Comparison of ENCODE assay signal across 27 cellular contexts in the genomic region with DNA sequence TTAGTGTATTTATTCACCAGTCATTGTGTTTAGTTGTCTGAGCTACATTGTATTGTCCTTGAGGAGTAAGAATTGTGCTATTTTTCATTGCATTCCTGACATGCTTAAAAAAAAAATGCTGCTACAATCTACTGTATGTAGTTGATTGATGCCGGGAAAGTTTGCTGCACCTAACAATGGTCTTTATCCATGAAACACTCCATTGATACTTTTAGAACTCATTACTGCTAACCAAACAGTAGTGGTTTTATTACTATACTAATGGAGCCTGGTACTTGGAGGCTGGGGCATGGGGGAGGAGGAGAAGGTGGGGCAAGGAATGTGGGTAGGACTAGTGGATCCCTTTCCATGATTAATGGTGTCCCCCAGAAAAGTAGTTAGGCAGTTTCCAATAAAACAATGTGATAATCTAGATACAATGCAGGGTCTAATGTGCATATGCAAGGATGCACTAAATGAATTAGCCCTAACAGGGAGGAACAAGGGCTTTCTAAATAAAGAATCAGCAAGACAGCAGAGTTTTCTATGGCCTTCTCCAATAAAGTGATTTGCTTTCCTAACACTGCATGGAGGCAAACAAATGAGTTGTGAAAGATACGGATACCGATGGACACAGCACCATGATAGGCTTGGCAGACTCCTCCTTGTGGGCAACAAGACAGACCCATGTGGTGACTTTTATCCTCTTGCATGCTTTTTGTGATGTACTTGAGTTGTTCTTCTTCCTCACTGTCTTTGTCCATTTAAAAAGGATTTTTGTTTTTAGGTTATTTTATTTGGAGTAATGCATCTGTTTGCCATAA.
DNase-seq lines count a peak whose midpoint lies in the region; ATAC-seq and TF ChIP-seq lines count a peak whose summit lies in the region.
"Had no signal": no experiment of that assay in that cellular context is flagged by ENCODE, and none has a peak within 500 bp of the region (broad histone marks: within the 10 kb centered on the region; RNA-seq: fewer than 3 reads in every experiment).

No MANE protein-coding gene starts in this region.

- H3K9me3 Mint-ChIP-seq in GM23338 (no peaks in the 10 kb centered on the region), WTC11 (no peaks in the 10 kb centered on the region), chondrocyte (ENCODE audit: low read depth) (no peaks in the 10 kb centered on the region)
- H3K9me3 Mint-ChIP-seq: effector memory CD8-positive, alpha-beta T cell; IgD-negative memory B cell; memory B cell; stimulated activated naive CD8-positive, alpha-beta T cell treated with anti-CD3 and anti-CD28 coated beads, Interleukin-15, Interleukin-2, amounts not matched to agents 100 ng/mL and 50 ng/mL, for 24 hours; T-helper 2 cell treated with Interferon-gamma antibody and Interleukin-4, amounts not matched to agents 5 μg/mL and 100 μg/mL, for 36 hours had no signal

- no peaks in the 10 kb centered on the region for H3K9me3 ChIP-seq in sigmoid colon
- H3K9me3 ChIP-seq: esophagus squamous epithelium, transverse colon had no signal

- intact Hi-C loops in sigmoid colon (cut with DNase I): no loop called here

- no peak for TF ChIP-seq EP300 in sigmoid colon (IDR thresholded peaks at IDR 0.05)

- 70 to 86% methylated on average over 3 of the region's 3 CpGs for WGBS in sigmoid colon, 2 donors

- H3K4me1 Mint-ChIP-seq in GM23338 (peaks cover 58% of the 10 kb centered on the region), WTC11 (peaks cover 65% of the 10 kb centered on the region), chondrocyte (ENCODE audit: low read depth) (peaks cover 41% of the 10 kb centered on the region)

- H3K4me1 ChIP-seq in GM23338 (ENCODE audit: insufficient read depth) (peaks cover 33% of the 10 kb centered on the region), sigmoid colon (peaks cover 0 to 25% (median 16%) of the 10 kb centered on the region in 4 donors)

- no peak for TF ChIP-seq POLR2A in sigmoid colon (IDR thresholded peaks at IDR 0.05)

- H3K79me2 ChIP-seq in GM23338 (replicated peaks; ENCODE audit: insufficient read depth): peaks cover 99% of the 10 kb centered on the region

- H3K4me2 ChIP-seq in GM23338: no peak overlapping the region

- H3K4me3 Mint-ChIP-seq in GM23338: no peak overlapping the region
- H3K4me3 Mint-ChIP-seq in WTC11: no peak overlapping the region
- no peak overlapping the region for H3K4me3 Mint-ChIP-seq in chondrocyte (ENCODE audit: unreplicated experiment)
- H3K4me3 Mint-ChIP-seq: effector memory CD8-positive, alpha-beta T cell; IgD-negative memory B cell; memory B cell; stimulated activated naive CD8-positive, alpha-beta T cell treated with anti-CD3 and anti-CD28 coated beads, Interleukin-15, Interleukin-2, amounts not matched to agents 100 ng/mL and 50 ng/mL, for 24 hours; T-helper 2 cell treated with Interferon-gamma antibody and Interleukin-4, amounts not matched to agents 5 μg/mL and 100 μg/mL, for 36 hours had no signal

- H3K4me3 ChIP-seq in GM23338: no peak overlapping the region
- no peak overlapping the region for H3K4me3 ChIP-seq in fibroblast of pulmonary artery (replicated peaks; ENCODE audit: low read depth, low read length)
- H3K4me3 ChIP-seq in sigmoid colon: no peak overlapping the region
- H3K4me3 ChIP-seq: esophagus squamous epithelium, transverse colon had no signal

- H4K20me1 ChIP-seq in GM23338 (replicated peaks; ENCODE audit: insufficient read depth): peaks cover 20% of the 10 kb centered on the region

- H3F3A ChIP-seq in GM23338 (replicated peaks; ENCODE audit: low read depth): no peaks in the 10 kb centered on the region

- no peaks in the 10 kb centered on the region for H3K27me3 ChIP-seq in GM23338 (ENCODE audit: insufficient read depth)
- no peaks in the 10 kb centered on the region for H3K27me3 ChIP-seq in sigmoid colon
- H3K27me3 ChIP-seq: brain microvascular endothelial cell, esophagus squamous epithelium, transverse colon had no signal

- no peak overlapping the region for H2AFZ ChIP-seq in GM23338

- H3K27ac ChIP-seq in GM23338 (ENCODE audit: low read depth): peak overlapping the region; percentile 16; the same call in 1 of the 2 replicates
- H3K27ac ChIP-seq in sigmoid colon: no peak overlapping the region
- H3K27ac ChIP-seq: brain microvascular endothelial cell, esophagus squamous epithelium, transverse colon had no signal

- ATAC-seq in GM23338 (peak; percentile 77), WTC11 (peak; percentile 62), HG02588 (IDR thresholded peaks at IDR 0.05; ENCODE audit: unreplicated experiment) (no peak), HG03520 (IDR thresholded peaks at IDR 0.05; ENCODE audit: unreplicated experiment) (no peak)
- ATAC-seq: activated naive CD4-positive, alpha-beta T cell treated with anti-CD3 and anti-CD28 coated beads, Interleukin-2, amount 50 U/mL, for 72 hours; effector memory CD8-positive, alpha-beta T cell; HCT116; left colon had no signal

- no peaks in the 10 kb centered on the region for H3K9me2 ChIP-seq in GM23338 (ENCODE audit: insufficient read depth)

- H3K36me3 Mint-ChIP-seq in GM23338 (ENCODE audit: low read depth) (no peaks in the 10 kb centered on the region), WTC11 (no peaks in the 10 kb centered on the region), chondrocyte (ENCODE audit: low read depth) (no peaks in the 10 kb centered on the region)
- H3K36me3 Mint-ChIP-seq: activated naive CD4-positive, alpha-beta T cell treated with anti-CD3 and anti-CD28 coated beads, Interleukin-2, amount 50 U/mL, for 72 hours; IgD-negative memory B cell; memory B cell had no signal

- CTCF ChIA-PET in WTC11 (lab: Charles Lee): interaction anchor here (1.6 kb wide), 1 partner anchor 10 kb away, joined by 3 read pairs; no protein-coding TSS in a partner anchor

- POLR2A ChIA-PET in WTC11 (lab: Charles Lee): no interaction called here

- H3K36me3 ChIP-seq in GM23338 (ENCODE audit: insufficient read depth) (no peaks in the 10 kb centered on the region), sigmoid colon (no peaks in the 10 kb centered on the region)
- H3K36me3 ChIP-seq: brain microvascular endothelial cell, esophagus squamous epithelium, transverse colon had no signal

- H3K27ac Mint-ChIP-seq in GM23338 (peak overlapping the region; percentile 53; the same call in 1 of the 2 replicates), WTC11 (no peak overlapping the region), chondrocyte (ENCODE audit: unreplicated experiment) (no peak overlapping the region)
- H3K27ac Mint-ChIP-seq: effector memory CD8-positive, alpha-beta T cell; IgD-negative memory B cell; memory B cell; stimulated activated naive CD8-positive, alpha-beta T cell treated with anti-CD3 and anti-CD28 coated beads, Interleukin-15, Interleukin-2, amounts not matched to agents 100 ng/mL and 50 ng/mL, for 24 hours; T-helper 2 cell treated with Interferon-gamma antibody and Interleukin-4, amounts not matched to agents 5 μg/mL and 100 μg/mL, for 36 hours had no signal

- no peak for DNase-seq in GM23338 (ENCODE audit: low spot score)
- DNase-seq in WTC11 (ENCODE audit: low spot score): no peak
- peak; percentile 48 for DNase-seq in fibroblast of pulmonary artery (ENCODE audit: low read depth)
- peak; percentile 93 for DNase-seq in pons (ENCODE audit: low spot score)
- no peak for DNase-seq in chondrocyte (ENCODE audit: low spot score)
- DNase-seq in sigmoid colon: no peak
- DNase-seq: activated CD4-positive, alpha-beta T cell treated with anti-CD3 and anti-CD28 coated beads, Interleukin-2, amount 50 U/mL, for 48 hours; activated CD8-positive, alpha-beta memory T cell treated with anti-CD3 and anti-CD28 coated beads, Interleukin-2, amount 50 U/mL, for 4 hours; brain microvascular endothelial cell; DMS 273 treated with DMSO at 0.1 percent for 48 hours; effector memory CD8-positive, alpha-beta T cell; esophagus squamous epithelium; left colon; NCI-H1105; NCI-H2029; NCI-H226; NCI-H774; retina; transverse colon had no signal

- H3K27me3 Mint-ChIP-seq in GM23338 (ENCODE audit: insufficient read depth, low read depth, poor library complexity) (no peaks in the 10 kb centered on the region), WTC11 (ENCODE audit: low read depth) (no peaks in the 10 kb centered on the region), chondrocyte (ENCODE audit: low read depth) (no peaks in the 10 kb centered on the region)
- H3K27me3 Mint-ChIP-seq: IgD-negative memory B cell, memory B cell had no signal

- no peak for TF ChIP-seq CTCF in GM23338 (conservative IDR thresholded peaks at IDR 0.05; ENCODE audit: low read depth in 2 of 2)
- no peak for TF ChIP-seq CTCF in WTC11 (IDR thresholded peaks at IDR 0.05)
- no peak for TF ChIP-seq CTCF in fibroblast of pulmonary artery (IDR thresholded peaks at IDR 0.05; ENCODE audit: low read length, missing control alignments)
- no peak for TF ChIP-seq CTCF in chondrocyte (IDR thresholded peaks at IDR 0.05)
- no peak for TF ChIP-seq CTCF in sigmoid colon (IDR thresholded peaks at IDR 0.05)

TF ChIP-seq in GM23338, 12 proteins besides CTCF, POLR2A, EP300 and RAD21 (continues in another document):
- no peak for TF ChIP-seq ZNF331 (CRISPR knock-in tag; IDR thresholded peaks at IDR 0.05; ENCODE audit: low read depth)
- TF ChIP-seq ZNF114 (CRISPR knock-in tag; IDR thresholded peaks at IDR 0.05): no peak
- TF ChIP-seq, protein P1, sequence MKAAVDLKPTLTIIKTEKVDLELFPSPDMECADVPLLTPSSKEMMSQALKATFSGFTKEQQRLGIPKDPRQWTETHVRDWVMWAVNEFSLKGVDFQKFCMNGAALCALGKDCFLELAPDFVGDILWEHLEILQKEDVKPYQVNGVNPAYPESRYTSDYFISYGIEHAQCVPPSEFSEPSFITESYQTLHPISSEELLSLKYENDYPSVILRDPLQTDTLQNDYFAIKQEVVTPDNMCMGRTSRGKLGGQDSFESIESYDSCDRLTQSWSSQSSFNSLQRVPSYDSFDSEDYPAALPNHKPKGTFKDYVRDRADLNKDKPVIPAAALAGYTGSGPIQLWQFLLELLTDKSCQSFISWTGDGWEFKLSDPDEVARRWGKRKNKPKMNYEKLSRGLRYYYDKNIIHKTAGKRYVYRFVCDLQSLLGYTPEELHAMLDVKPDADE (IDR thresholded peaks at IDR 0.05): no peak
- no peak for TF ChIP-seq JUNB (IDR thresholded peaks at IDR 0.05; ENCODE audit: unreplicated experiment)

TF ChIP-seq in WTC11, 78 proteins besides CTCF, POLR2A, EP300 and RAD21 (continues in another document):
- TF ChIP-seq ZNF232 (CRISPR knock-in tag; IDR thresholded peaks at IDR 0.05): no peak
- no peak for TF ChIP-seq NR3C1 (CRISPR knock-in tag; conservative IDR thresholded peaks at IDR 0.05; ENCODE audit: low read depth)
- TF ChIP-seq OVOL2 (CRISPR knock-in tag; IDR thresholded peaks at IDR 0.05; ENCODE audit: borderline replicate concordance): no peak
- TF ChIP-seq FOXK1 (CRISPR knock-in tag; IDR thresholded peaks at IDR 0.05): no peak
- no peak for TF ChIP-seq SMAD4 (CRISPR knock-in tag; IDR thresholded peaks at IDR 0.05)
- TF ChIP-seq, protein P2, sequence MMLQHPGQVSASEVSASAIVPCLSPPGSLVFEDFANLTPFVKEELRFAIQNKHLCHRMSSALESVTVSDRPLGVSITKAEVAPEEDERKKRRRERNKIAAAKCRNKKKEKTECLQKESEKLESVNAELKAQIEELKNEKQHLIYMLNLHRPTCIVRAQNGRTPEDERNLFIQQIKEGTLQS (CRISPR knock-in tag; conservative IDR thresholded peaks at IDR 0.05): no peak

Comparison
In these comparisons a context has a peak if more than half of its experiments do, and no peak if none do; other contexts are left out.
1. ATAC-seq: peak in GM23338 (single experiment) and WTC11 (single experiment); none in HG02588 (single experiment) and HG03520 (single experiment).
2. DNase-seq: peak in fibroblast of pulmonary artery (single experiment) and pons (single experiment); none in GM23338 (single experiment), WTC11 (single experiment), chondrocyte (single experiment) and sigmoid colon (single experiment).